ENCODE assay signal across 8 cellular contexts in the genomic region with DNA sequence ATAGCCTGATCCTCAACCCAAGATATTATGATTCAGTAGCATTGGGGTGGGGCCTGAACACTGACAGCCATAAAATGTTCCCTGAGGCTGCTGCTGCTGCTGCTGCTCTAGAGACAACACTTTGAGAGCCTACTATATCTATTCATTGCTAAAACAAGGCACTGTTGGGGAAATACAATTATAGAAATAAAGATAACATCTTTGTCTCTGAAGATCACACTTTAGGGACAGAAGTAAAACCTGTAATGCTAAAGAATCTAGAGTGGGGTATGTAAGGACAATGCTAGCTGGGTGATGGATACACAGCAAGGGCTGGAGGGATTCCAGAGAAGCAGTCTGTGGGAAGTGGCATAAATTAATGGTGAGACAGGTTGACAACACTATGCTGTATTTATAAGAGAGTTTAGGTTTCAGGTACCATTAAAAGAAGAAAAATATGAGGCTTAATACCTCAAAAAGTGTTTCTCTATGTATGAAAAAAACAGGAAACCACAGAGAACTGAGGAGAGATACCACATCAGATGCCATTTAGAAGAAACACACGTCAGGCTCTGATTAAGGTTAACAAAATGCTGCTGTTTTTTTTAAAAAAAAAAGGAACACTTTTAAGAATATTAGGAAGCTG.
DNase-seq lines count a peak whose midpoint lies in the region; ATAC-seq and TF ChIP-seq lines count a peak whose summit lies in the region.

No MANE protein-coding gene starts in this region.

- peaks cover 0 to 80% (median 26%) of the 10 kb centered on the region in 12 donors for H3K4me1 ChIP-seq in heart left ventricle
- peaks cover 74% of the 10 kb centered on the region for H3K4me1 ChIP-seq in left ventricle myocardium inferior
- H3K4me1 ChIP-seq in mammary epithelial cell (ENCODE audit: insufficient read depth, low read length): peaks cover 8% of the 10 kb centered on the region

- H3K79me2 ChIP-seq in mammary epithelial cell (ENCODE audit: insufficient read depth, low read length): peaks cover 3% of the 10 kb centered on the region

- H3K9ac ChIP-seq in mammary epithelial cell (ENCODE audit: insufficient read depth, low read length): no peak overlapping the region

- H2AFZ ChIP-seq in mammary epithelial cell (ENCODE audit: low read depth, low read length): no peak overlapping the region

- peaks cover 0 to 16% (median 0%) of the 10 kb centered on the region in 9 donors for H3K36me3 ChIP-seq in heart left ventricle
- H3K36me3 ChIP-seq in left ventricle myocardium inferior: peaks cover 16% of the 10 kb centered on the region
- H3K36me3 ChIP-seq in mammary epithelial cell (ENCODE audit: insufficient read depth, low read length): no peaks in the 10 kb centered on the region

- WGBS in heart left ventricle, 4 donors: 36 to 56% (median 51%) methylated on average over 1 of the region's 1 CpG
- 56% methylated on average over 1 of the region's 1 CpG for WGBS in mammary epithelial cell (ENCODE audit: low coverage, missing lambda C conversion rate)

- in situ Hi-C loops in mammary epithelial cell (cut with MboI; ENCODE audit: low sequenced_read_pairs in 2 of 2): no loop called here

- intact Hi-C loops in heart left ventricle (cut with DNase I): no loop called here
- intact Hi-C loops in left ventricle myocardium inferior (cut with micrococcal nuclease): no loop called here
- intact Hi-C loops in mammary epithelial cell (cut with micrococcal nuclease): no loop called here

- DNase-seq in heart left ventricle (no peak), left ventricle myocardium inferior (no peak), NCI-H69 (lab: John Stamatoyannopoulos, UW) (peak; percentile 65), mammary epithelial cell (peak; percentile 60), 8988T (no peak), NCI-H774 (lab: John Stamatoyannopoulos, UW) (no peak), NCI-H748 (lab: John Stamatoyannopoulos, UW; ENCODE audit: unreplicated experiment) (no peak)
- no peak for DNase-seq in stimulated activated naive CD8-positive, alpha-beta T cell treated with anti-CD3 and anti-CD28 coated beads, Interleukin-15, Interleukin-2, amounts not matched to agents 100 U/mL and 50 U/mL, for 24 hours

- no peaks in the 10 kb centered on the region for H3K27me3 ChIP-seq in heart left ventricle
- H3K27me3 ChIP-seq in left ventricle myocardium inferior (ENCODE audit: low read depth): no peaks in the 10 kb centered on the region
- H3K27me3 ChIP-seq in mammary epithelial cell (ENCODE audit: insufficient read depth, low read length): no peaks in the 10 kb centered on the region

- peak overlapping the region in 2 of 12 donors; percentile 22 to 83 for H3K27ac ChIP-seq in heart left ventricle
- H3K27ac ChIP-seq in left ventricle myocardium inferior (replicated peaks): no peak overlapping the region
- no peak overlapping the region for H3K27ac ChIP-seq in mammary epithelial cell (ENCODE audit: insufficient read depth, low read depth, low read length)

- TF ChIP-seq POLR2A in heart left ventricle (IDR thresholded peaks at IDR 0.05): no peak

- peak; percentile 53 to 64 (median 58) for ATAC-seq in heart left ventricle
- ATAC-seq in stimulated activated naive CD8-positive, alpha-beta T cell treated with anti-CD3 and anti-CD28 coated beads, Interleukin-15, Interleukin-2, amounts not matched to agents 100 U/mL and 50 U/mL, for 24 hours: peak; percentile 84

- BruUV-seq in mammary epithelial cell (replicated peaks; lab: Mats Ljungman, UMichigan): no TSS peak

- H3K4me2 ChIP-seq in mammary epithelial cell (ENCODE audit: insufficient read depth, low read depth, low read length): no peak overlapping the region

- TF ChIP-seq CTCF in heart left ventricle (IDR thresholded peaks at IDR 0.05) (no peak), left ventricle myocardium inferior (IDR thresholded peaks at IDR 0.05; ENCODE audit: borderline replicate concordance) (no peak), mammary epithelial cell (conservative IDR thresholded peaks at IDR 0.05 in 1 of 2, IDR thresholded peaks at IDR 0.05 in 1 of 2; ENCODE audit: extremely low read depth in 1 of 2, insufficient read depth in 1 of 2, low read depth in 1 of 2, low read length in 2 of 2) (no peak)

- dilution Hi-C loops in mammary epithelial cell (cut with HindIII; ENCODE audit: low sequenced_read_pairs): no loop called here

- CTCF ChIA-PET in mammary epithelial cell (lab: Charles Lee; ENCODE audit: low non-redundant PET): no interaction called here

- H3K4me3 ChIP-seq in heart left ventricle: no peak overlapping the region
- H3K4me3 ChIP-seq in left ventricle myocardium inferior: no peak overlapping the region
- no peak overlapping the region for H3K4me3 ChIP-seq in mammary epithelial cell (replicated peaks in 1 of 3; ENCODE audit: insufficient read depth in 1 of 3, low read depth in 2 of 3, low read length in 3 of 3)

- H3K9me3 ChIP-seq in heart left ventricle: peaks cover 0 to 3% (median 0%) of the 10 kb centered on the region in 12 donors
- H3K9me3 ChIP-seq in left ventricle myocardium inferior (replicated peaks): no peaks in the 10 kb centered on the region
- no peaks in the 10 kb centered on the region for H3K9me3 ChIP-seq in mammary epithelial cell (replicated peaks; ENCODE audit: insufficient read depth, low read length)

- H4K20me1 ChIP-seq in mammary epithelial cell (ENCODE audit: insufficient read depth, low read length): no peaks in the 10 kb centered on the region

Comparison
In these comparisons a context has a peak if more than half of its experiments do, and no peak if none do; other contexts are left out.
1. DNase-seq: peak in NCI-H69 (single experiment) and mammary epithelial cell (single experiment); none in heart left ventricle (0 of 5), left ventricle myocardium inferior (single experiment), stimulated activated naive CD8-positive, alpha-beta T cell treated with anti-CD3 and anti-CD28 coated beads, Interleukin-15, Interleukin-2, amounts not matched to agents 100 U/mL and 50 U/mL, for 24 hours (single experiment), 8988T (single experiment), NCI-H774 (single experiment) and NCI-H748 (single experiment).